Comparison of ENCODE assay signal across 29 cellular contexts in genomic region chr3:170863768-170864167, GRCh38. TPM values are rescaled to one million over a fixed set of nuclear protein-coding genes. Genes with fewer than 3 reads are reported as not detected.
DNase-seq lines count a peak whose midpoint lies in the region; ATAC-seq and TF ChIP-seq lines count a peak whose summit lies in the region.
"Had no signal": no experiment of that assay in that cellular context is flagged by ENCODE, and none has a peak within 500 bp of the region (broad histone marks: within the 10 kb centered on the region; RNA-seq: fewer than 3 reads in every experiment).

No MANE protein-coding gene starts in this region.

- H2BK5ac ChIP-seq in IMR-90 (ENCODE audit: low read depth, low read length, poor library complexity, severe bottlenecking), result no peak overlapping the region

- no peak overlapping the region for H4K8ac ChIP-seq in IMR-90 (ENCODE audit: low read depth in 2 of 2, low read length in 2 of 2)

- peaks cover 4% of the 10 kb centered on the region; the same call in 1 of the 2 replicates for H3K9me1 ChIP-seq in IMR-90 (ENCODE audit: insufficient read depth, low read length)

- no peak overlapping the region for H2BK15ac ChIP-seq in IMR-90 (ENCODE audit: low read depth, low read length)

- H3K9ac ChIP-seq in IMR-90 (ENCODE audit: low read depth, low read length), result no peak overlapping the region
- H3K9ac ChIP-seq: BLaER1 treated with 17β-estradiol and CSF1 and Interleukin-3, amounts not matched to agents 10 nM and 100 nM; neural progenitor cell; parathyroid adenoma had no signal

- BruUV-seq in IMR-90 (replicated peaks; lab: Mats Ljungman, UMichigan), result no TSS peak

- H3K4ac ChIP-seq in IMR-90 (ENCODE audit: low read depth, low read length), result no peak overlapping the region

- H3K79me1 ChIP-seq in IMR-90 (ENCODE audit: low read depth in 1 of 2, low read length in 2 of 2), result peaks cover 3 to 12% of the 10 kb centered on the region in 2 experiments; a peak in 3 of 4 replicates

- no peak overlapping the region for H3K18ac ChIP-seq in IMR-90 (ENCODE audit: low read depth, low read length)

- H3K4me3 Mint-ChIP-seq in central memory CD8-positive, alpha-beta T cell, result no peak overlapping the region
- H3K4me3 Mint-ChIP-seq: activated CD4-positive, alpha-beta memory T cell treated with anti-CD3 and anti-CD28 coated beads, Interleukin-2, amount 10 ng/mL, durations not matched to agents 7 days and 5 days; memory B cell; neural progenitor cell; T-cell had no signal

- in situ Hi-C loops in IMR-90 (cut with MboI; ENCODE audit: low sequenced_read_pairs), result no loop called here

- H2BK120ac ChIP-seq in IMR-90 (ENCODE audit: low read depth, low read length), result no peak overlapping the region

- H3K36me3 Mint-ChIP-seq in central memory CD8-positive, alpha-beta T cell (ENCODE audit: insufficient read depth), result peaks cover 23% of the 10 kb centered on the region

- peak; percentile 45; the same call in 1 of the 2 replicates for TF ChIP-seq POLR2A in IMR-90 (IDR thresholded peaks at IDR 0.05; ENCODE audit: low read depth, low read length)
- no peak for TF ChIP-seq POLR2A in stomach (IDR thresholded peaks at IDR 0.05)

- no peaks in the 10 kb centered on the region for H3K9me3 Mint-ChIP-seq in central memory CD8-positive, alpha-beta T cell
- H3K9me3 Mint-ChIP-seq: activated CD4-positive, alpha-beta memory T cell treated with anti-CD3 and anti-CD28 coated beads, Interleukin-2, amount 10 ng/mL, durations not matched to agents 7 days and 5 days; memory B cell; neural progenitor cell; T-cell had no signal

- H3K9me3 ChIP-seq in IMR-90 (ENCODE audit: control insufficient read depth, insufficient read depth, low read length) (no peaks in the 10 kb centered on the region), stomach (no peaks in the 10 kb centered on the region), heart right ventricle (no peaks in the 10 kb centered on the region), upper lobe of right lung (no peaks in the 10 kb centered on the region)
- H3K9me3 ChIP-seq: BLaER1 treated with 17β-estradiol and CSF1 and Interleukin-3, amounts not matched to agents 10 nM and 100 nM; gastroesophageal sphincter; right atrium auricular region; testis; vagina had no signal

- DNase-seq in ELR (ENCODE audit: low read depth) (peak; percentile 63), IMR-90 (no peak), RKO (ENCODE audit: low spot score) (peak; percentile 17), stomach (no peak), heart right ventricle (no peak), upper lobe of right lung (no peak)
- no peak for DNase-seq in central memory CD8-positive, alpha-beta T cell (ENCODE audit: low spot score in 2 of 2)
- DNase-seq: activated CD4-positive, alpha-beta memory T cell treated with anti-CD3 and anti-CD28 coated beads, Interleukin-2, amount 10 ng/mL, durations not matched to agents 7 days and 5 days; activated CD4-positive, alpha-beta T cell treated with anti-CD3 and anti-CD28 coated beads for 1 hour; activated CD8-positive, alpha-beta memory T cell treated with anti-CD3 and anti-CD28 coated beads, Interleukin-2, amount 50 U/mL, for 48 hours; activated effector memory CD4-positive, alpha-beta T cell treated with Interleukin-2 at 50 U/mL for 16 hours; caudate nucleus; dermis blood vessel endothelial cell; DMS79; hippocampal formation; left colon; NCI-H1436 treated with DMSO at 0.1 percent for 48 hours; SHP77; stimulated activated CD4-positive, alpha-beta T cell treated with anti-CD3 and anti-CD28 coated beads, Interleukin-2, amount 100 ng/mL, for 48 hours; T-cell; testis had no signal

- H3K27ac Mint-ChIP-seq in central memory CD8-positive, alpha-beta T cell (ENCODE audit: low read depth), result peak overlapping the region; percentile 67
- H3K27ac Mint-ChIP-seq: activated CD4-positive, alpha-beta memory T cell treated with anti-CD3 and anti-CD28 coated beads, Interleukin-2, amount 10 ng/mL, durations not matched to agents 7 days and 5 days; neural progenitor cell; T-cell had no signal

- no peak for TF ChIP-seq EP300 in stomach (IDR thresholded peaks at IDR 0.05)

- H3K23ac ChIP-seq in IMR-90 (ENCODE audit: low read depth, low read length), result no peak overlapping the region

- no peak overlapping the region for H2AK9ac ChIP-seq in IMR-90 (replicated peaks; ENCODE audit: low read depth, low read length, poor library complexity)

- no peak overlapping the region for H2AK5ac ChIP-seq in IMR-90 (ENCODE audit: low read depth, low read length)

- dilution Hi-C loops in IMR-90 (cut with HindIII; ENCODE audit: low sequenced_read_pairs, unreplicated experiment), result no loop called here

- ATAC-seq in IMR-90 (ENCODE audit: low read depth), result no peak
- ATAC-seq in central memory CD8-positive, alpha-beta T cell (replicated peaks; ENCODE audit: extremely low read depth, poor library complexity, severe bottlenecking), result no peak
- ATAC-seq in GM21390 (IDR thresholded peaks at IDR 0.05; ENCODE audit: unreplicated experiment), result no peak
- no peak for ATAC-seq in heart right ventricle
- no peak for ATAC-seq in upper lobe of right lung
- ATAC-seq: gastroesophageal sphincter, left colon, T-cell had no signal

- CTCF ChIA-PET in IMR-90 (lab: Yijun Ruan, JAX), result no interaction called here

- TF ChIP-seq RAD21 in IMR-90 (IDR thresholded peaks at IDR 0.05; ENCODE audit: low read length), result no peak

- no peak overlapping the region for H4K5ac ChIP-seq in IMR-90 (ENCODE audit: low read depth, low read length)

- whole genome bisulfite sequencing in IMR-90 (ENCODE audit: extremely low coverage in 2 of 2, insufficient read length in 1 of 2), 2 experiments, result 100% methylated on average over 1 of the region's 4 CpGs; no CpG with 5 or more reads in 1 of the 2 experiments
- 75 to 91% (median 85%) methylated on average over 4 of the region's 4 CpGs for WGBS in stomach, 5 donors
- 80 to 85% methylated on average over 4 of the region's 4 CpGs for WGBS in heart right ventricle, 2 donors

- POLR2A ChIA-PET in IMR-90 (lab: Charles Lee; ENCODE audit: unreplicated experiment), result no interaction called here

- H3K4me3 ChIP-seq in IMR-90 (ENCODE audit: insufficient read depth, low read depth, low read length) (no peak overlapping the region), stomach (no peak overlapping the region), heart right ventricle (no peak overlapping the region), upper lobe of right lung (no peak overlapping the region)
- H3K4me3 ChIP-seq: BLaER1 treated with 17β-estradiol and CSF1 and Interleukin-3, amounts not matched to agents 10 nM and 100 nM; gastroesophageal sphincter; neural progenitor cell; right atrium auricular region; testis; vagina had no signal

- no peak overlapping the region for H3K14ac ChIP-seq in IMR-90 (replicated peaks; ENCODE audit: low read depth, low read length)

- H3K36me3 ChIP-seq in IMR-90 (ENCODE audit: control insufficient read depth, insufficient read depth, low read length), result peaks cover 14% of the 10 kb centered on the region
- H3K36me3 ChIP-seq in stomach, result peaks cover 14 to 36% (median 32%) of the 10 kb centered on the region in 4 donors
- peaks cover 0 to 38% (median 29%) of the 10 kb centered on the region in 9 donors for H3K36me3 ChIP-seq in heart right ventricle
- peaks cover 38% of the 10 kb centered on the region for H3K36me3 ChIP-seq in upper lobe of right lung

- no peak overlapping the region for H2AFZ ChIP-seq in IMR-90 (replicated peaks; ENCODE audit: low read length, poor library complexity)
- H2AFZ ChIP-seq: neural progenitor cell, parathyroid adenoma had no signal

- intact Hi-C loops in IMR-90 (cut with micrococcal nuclease) (no loop called here), stomach (cut with DNase I; ENCODE audit: low total_unique reads) (no loop called here), heart right ventricle (cut with DNase I) (no loop called here), upper lobe of right lung (cut with DNase I) (no loop called here)

- H3K27me3 ChIP-seq in IMR-90 (ENCODE audit: control insufficient read depth, insufficient read depth, low read length), result no peaks in the 10 kb centered on the region
- no peaks in the 10 kb centered on the region for H3K27me3 ChIP-seq in stomach
- H3K27me3 ChIP-seq in heart right ventricle, result no peaks in the 10 kb centered on the region
- no peaks in the 10 kb centered on the region for H3K27me3 ChIP-seq in upper lobe of right lung
- H3K27me3 ChIP-seq: BLaER1 treated with 17β-estradiol and CSF1 and Interleukin-3, amounts not matched to agents 10 nM and 100 nM; gastroesophageal sphincter; neural progenitor cell; right atrium auricular region; testis; vagina had no signal

- no peak overlapping the region for H4K91ac ChIP-seq in IMR-90 (ENCODE audit: insufficient read depth, low read depth, low read length)

- TF ChIP-seq CTCF in IMR-90 (conservative IDR thresholded peaks at IDR 0.05; ENCODE audit: low read depth, low read length) (no peak), stomach (IDR thresholded peaks at IDR 0.05) (no peak), heart right ventricle (IDR thresholded peaks at IDR 0.05) (no peak), upper lobe of right lung (IDR thresholded peaks at IDR 0.05) (no peak)

- H3K4me2 ChIP-seq in IMR-90 (ENCODE audit: low read depth, low read length), result no peak overlapping the region
- H3K4me2 ChIP-seq: BLaER1 treated with 17β-estradiol and CSF1 and Interleukin-3, amounts not matched to agents 10 nM and 100 nM; neural progenitor cell had no signal

- H3K27ac ChIP-seq in IMR-90 (ENCODE audit: insufficient read depth, low read length) (no peak overlapping the region), stomach (no peak overlapping the region), heart right ventricle (no peak overlapping the region), upper lobe of right lung (no peak overlapping the region)
- H3K27ac ChIP-seq: BLaER1 treated with 17β-estradiol and CSF1 and Interleukin-3, amounts not matched to agents 10 nM and 100 nM; gastroesophageal sphincter; neural progenitor cell; parathyroid adenoma; right atrium auricular region; testis; vagina had no signal

- no peak overlapping the region for H2BK20ac ChIP-seq in IMR-90 (ENCODE audit: low read depth, low read length)

- peaks cover 15% of the 10 kb centered on the region; the same call in 1 of the 2 replicates for H4K20me1 ChIP-seq in IMR-90 (ENCODE audit: insufficient read depth, low read length)

- H3K27me3 Mint-ChIP-seq in central memory CD8-positive, alpha-beta T cell, result no peaks in the 10 kb centered on the region
- H3K27me3 Mint-ChIP-seq: activated CD4-positive, alpha-beta memory T cell treated with anti-CD3 and anti-CD28 coated beads, Interleukin-2, amount 10 ng/mL, durations not matched to agents 7 days and 5 days; memory B cell; T-cell had no signal

- peaks cover 3% of the 10 kb centered on the region; the same call in 1 of the 2 replicates for H3K4me1 ChIP-seq in IMR-90 (ENCODE audit: control insufficient read depth, insufficient read depth, low read length)
- H3K4me1 ChIP-seq in stomach, result peaks cover 18 to 24% (median 21%) of the 10 kb centered on the region in 4 donors
- peaks cover 0 to 26% (median 15%) of the 10 kb centered on the region in 9 donors for H3K4me1 ChIP-seq in heart right ventricle
- H3K4me1 ChIP-seq in upper lobe of right lung, result peaks cover 22% of the 10 kb centered on the region
- H3K4me1 ChIP-seq: parathyroid adenoma, testis had no signal

- H3K56ac ChIP-seq in IMR-90 (ENCODE audit: extremely low read depth, insufficient read depth, low read length), result no peak overlapping the region

- peaks cover 14% of the 10 kb centered on the region for H3K4me1 Mint-ChIP-seq in central memory CD8-positive, alpha-beta T cell

RNA-seq across cellular contexts. Expression of gene RPL22L1, which starts 6.2 kb away (rescaled TPM):
- total RNA-seq in IMR-90 (2012; rRNA removed), result 37.1 and 77.8 TPM in 2 replicates
- 76.7 and 92.0 TPM in 2 replicates for polyA plus RNA-seq in IMR-90 (2012; rRNA removed)
- 16.6 and 35.7 TPM in 2 replicates for polyA plus RNA-seq in IMR-90 (2012; cell fraction: cytosol; rRNA removed)
- 2.7 and 27.1 TPM in 2 replicates for polyA plus RNA-seq in IMR-90 (2012; cell fraction: nucleus; rRNA removed; ENCODE audit: low replicate concordance)
- total RNA-seq in stomach, result 10 to 100 TPM in 4 of 5 donors, not detected in 1; 22.2 to 57.8 (median 30.5) TPM
- 100 to 1,000 TPM; 124 to 162 (median 156) TPM for polyA plus RNA-seq in stomach
- total RNA-seq in heart right ventricle, result 10 to 100 TPM in 7 of 10 donors, 1 to 10 TPM in 3; 8.9 to 32.3 (median 11.8) TPM
- polyA plus RNA-seq in heart right ventricle, result 10 to 100 TPM; 82.5 to 96.2 TPM
- total RNA-seq in upper lobe of right lung, result 33.1 TPM

RNA-seq across cellular contexts. Expression of gene EIF5A2, which starts 44.7 kb away (rescaled TPM):
- total RNA-seq in IMR-90 (2012; rRNA removed), result 7.7 and 15.0 TPM in 2 replicates
- polyA plus RNA-seq in IMR-90 (2012; rRNA removed), result 4.4 and 7.8 TPM in 2 replicates
- 4.6 and 6.0 TPM in 2 replicates for polyA plus RNA-seq in IMR-90 (2012; cell fraction: cytosol; rRNA removed)
- polyA plus RNA-seq in IMR-90 (2012; cell fraction: nucleus; rRNA removed; ENCODE audit: low replicate concordance), result 1.6 and 4.2 TPM in 2 replicates
- total RNA-seq in stomach, result 10 to 100 TPM in 1 of 5 donors, 1 to 10 TPM in 4; 2.9 to 27.2 (median 7.2) TPM
- 1 to 10 TPM; 1.5 to 5.4 (median 4.1) TPM for polyA plus RNA-seq in stomach
- 10 to 100 TPM in 5 of 10 donors, 1 to 10 TPM in 5; 4.8 to 14.8 (median 9.5) TPM for total RNA-seq in heart right ventricle
- 1 to 10 TPM; 1.6 to 2.7 TPM for polyA plus RNA-seq in heart right ventricle
- 4.1 TPM for total RNA-seq in upper lobe of right lung

Comparison
In these comparisons a context has a peak if more than half of its experiments do, and no peak if none do; other contexts are left out.
1. DNase-seq: peak in ELR (single experiment) and RKO (single experiment); none in IMR-90 (single experiment), central memory CD8-positive, alpha-beta T cell (0 of 2), stomach (single experiment), heart right ventricle (0 of 2) and upper lobe of right lung (single experiment).